In the genomic region with DNA sequence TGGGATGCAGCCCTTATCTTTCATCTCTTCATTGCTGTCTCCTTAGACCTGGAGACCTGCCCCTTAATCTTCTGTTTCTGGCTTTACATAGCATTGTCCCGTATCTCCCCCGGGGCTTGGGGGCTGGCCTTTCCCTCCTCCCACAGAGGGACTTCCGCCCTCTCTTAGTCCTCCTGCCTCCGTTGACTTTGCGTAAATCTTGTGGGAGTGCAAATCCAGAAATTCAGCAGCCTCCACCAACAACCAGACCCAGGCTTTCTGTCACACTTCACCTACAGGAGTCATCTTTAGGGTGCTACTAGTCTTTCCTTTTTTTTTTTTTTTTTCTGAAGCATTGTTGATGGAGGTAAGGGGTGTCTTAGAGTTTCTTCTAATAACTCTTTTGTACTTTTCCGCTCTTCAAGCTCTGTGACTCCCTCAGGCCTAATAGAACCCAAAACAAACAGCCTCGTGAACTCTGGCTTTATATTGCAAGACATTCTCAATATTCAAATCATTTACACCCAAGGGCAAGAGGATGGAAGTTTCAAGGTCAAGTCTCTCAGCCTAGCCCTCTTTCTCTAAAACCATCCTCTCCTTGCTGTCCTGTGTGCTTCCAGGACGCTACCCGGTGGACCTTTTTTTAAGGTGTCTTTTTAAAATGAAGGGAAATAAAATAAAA, we compare ENCODE assay signal across 1 cellular context.
TF ChIP-seq lines count a peak whose summit lies in the region.

No MANE protein-coding gene starts in this region.

TF ChIP-seq in K562, 482 proteins besides CTCF, POLR2A, EP300 and RAD21 (continued from another document and continues in another):
- TF ChIP-seq KDM5B (IDR thresholded peaks at IDR 0.05; ENCODE audit: insufficient replicate concordance, low read depth, low read length): peak; percentile 37
- no peak for TF ChIP-seq TARDBP (IDR thresholded peaks at IDR 0.05)
- no peak for TF ChIP-seq PHTF2 (CRISPR knock-in tag; IDR thresholded peaks at IDR 0.05)
- no peak for TF ChIP-seq EZH2 (IDR thresholded peaks at IDR 0.05; ENCODE audit: borderline replicate concordance, low read depth, low read length)
- no peak for TF ChIP-seq RFX7 (CRISPR knock-in tag; IDR thresholded peaks at IDR 0.05)
- TF ChIP-seq FOSL1 (tag; conservative IDR thresholded peaks at IDR 0.05): 0 out of 2 replicates have a peak, but pooled peaks have one; percentile 20
- no peak; the same call in 1 of the 2 replicates for TF ChIP-seq MYC (IDR thresholded peaks at IDR 0.05; ENCODE audit: low read depth, low read length)
- TF ChIP-seq MYC (CRISPR knock-in tag; IDR thresholded peaks at IDR 0.05; ENCODE audit: borderline replicate concordance, low read depth): no peak
- TF ChIP-seq ZC3H11A (IDR thresholded peaks at IDR 0.05; ENCODE audit: low read depth, low read length): no peak
- TF ChIP-seq NFE2 (IDR thresholded peaks at IDR 0.05; ENCODE audit: low read depth): no peak
- TF ChIP-seq ZNF175 (CRISPR knock-in tag; IDR thresholded peaks at IDR 0.05; ENCODE audit: low read depth): no peak
- peak; percentile 76; the same call in 1 of the 2 replicates for TF ChIP-seq ETV5 (CRISPR knock-in tag; IDR thresholded peaks at IDR 0.05; ENCODE audit: low read depth)
- TF ChIP-seq, protein P1, sequence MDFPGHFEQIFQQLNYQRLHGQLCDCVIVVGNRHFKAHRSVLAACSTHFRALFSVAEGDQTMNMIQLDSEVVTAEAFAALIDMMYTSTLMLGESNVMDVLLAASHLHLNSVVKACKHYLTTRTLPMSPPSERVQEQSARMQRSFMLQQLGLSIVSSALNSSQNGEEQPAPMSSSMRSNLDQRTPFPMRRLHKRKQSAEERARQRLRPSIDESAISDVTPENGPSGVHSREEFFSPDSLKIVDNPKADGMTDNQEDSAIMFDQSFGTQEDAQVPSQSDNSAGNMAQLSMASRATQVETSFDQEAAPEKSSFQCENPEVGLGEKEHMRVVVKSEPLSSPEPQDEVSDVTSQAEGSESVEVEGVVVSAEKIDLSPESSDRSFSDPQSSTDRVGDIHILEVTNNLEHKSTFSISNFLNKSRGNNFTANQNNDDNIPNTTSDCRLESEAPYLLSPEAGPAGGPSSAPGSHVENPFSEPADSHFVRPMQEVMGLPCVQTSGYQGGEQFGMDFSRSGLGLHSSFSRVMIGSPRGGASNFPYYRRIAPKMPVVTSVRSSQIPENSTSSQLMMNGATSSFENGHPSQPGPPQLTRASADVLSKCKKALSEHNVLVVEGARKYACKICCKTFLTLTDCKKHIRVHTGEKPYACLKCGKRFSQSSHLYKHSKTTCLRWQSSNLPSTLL (IDR thresholded peaks at IDR 0.05): no peak
- TF ChIP-seq ZNF75A (CRISPR knock-in tag; IDR thresholded peaks at IDR 0.05): no peak
- TF ChIP-seq NONO (IDR thresholded peaks at IDR 0.05; ENCODE audit: low read depth in 2 of 2, low read length in 1 of 2): no peak
- TF ChIP-seq BHLHE40 (IDR thresholded peaks at IDR 0.05; ENCODE audit: low read length): no peak
- TF ChIP-seq ZNF23 (CRISPR knock-in tag; IDR thresholded peaks at IDR 0.05): no peak
- TF ChIP-seq, protein P2, sequence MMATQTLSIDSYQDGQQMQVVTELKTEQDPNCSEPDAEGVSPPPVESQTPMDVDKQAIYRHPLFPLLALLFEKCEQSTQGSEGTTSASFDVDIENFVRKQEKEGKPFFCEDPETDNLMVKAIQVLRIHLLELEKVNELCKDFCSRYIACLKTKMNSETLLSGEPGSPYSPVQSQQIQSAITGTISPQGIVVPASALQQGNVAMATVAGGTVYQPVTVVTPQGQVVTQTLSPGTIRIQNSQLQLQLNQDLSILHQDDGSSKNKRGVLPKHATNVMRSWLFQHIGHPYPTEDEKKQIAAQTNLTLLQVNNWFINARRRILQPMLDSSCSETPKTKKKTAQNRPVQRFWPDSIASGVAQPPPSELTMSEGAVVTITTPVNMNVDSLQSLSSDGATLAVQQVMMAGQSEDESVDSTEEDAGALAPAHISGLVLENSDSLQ (IDR thresholded peaks at IDR 0.05): peak; percentile 67
- no peak for TF ChIP-seq GTF2F1 (IDR thresholded peaks at IDR 0.05; ENCODE audit: low read depth, low read length)
- TF ChIP-seq SMAD4 (CRISPR knock-in tag; conservative IDR thresholded peaks at IDR 0.05): peak; percentile 59
- TF ChIP-seq THRAP3 (IDR thresholded peaks at IDR 0.05; ENCODE audit: borderline replicate concordance): no peak
- TF ChIP-seq ZNF134 (CRISPR knock-in tag; conservative IDR thresholded peaks at IDR 0.05): no peak
- TF ChIP-seq HCFC1 (IDR thresholded peaks at IDR 0.05; ENCODE audit: low read depth, low read length): no peak
- TF ChIP-seq ZNF589 (CRISPR knock-in tag; IDR thresholded peaks at IDR 0.05; ENCODE audit: low read depth): no peak
- TF ChIP-seq ILF3 (IDR thresholded peaks at IDR 0.05; ENCODE audit: borderline replicate concordance): no peak
- no peak for TF ChIP-seq SRSF1 (IDR thresholded peaks at IDR 0.05; ENCODE audit: low read depth, low read length)
- no peak for TF ChIP-seq FUS (optimal IDR thresholded peaks at IDR 0.05; ENCODE audit: low read depth, low read length)
- peak; percentile 56 for TF ChIP-seq POLR2H (tag; IDR thresholded peaks at IDR 0.05; ENCODE audit: low read depth)
- TF ChIP-seq, protein P3, sequence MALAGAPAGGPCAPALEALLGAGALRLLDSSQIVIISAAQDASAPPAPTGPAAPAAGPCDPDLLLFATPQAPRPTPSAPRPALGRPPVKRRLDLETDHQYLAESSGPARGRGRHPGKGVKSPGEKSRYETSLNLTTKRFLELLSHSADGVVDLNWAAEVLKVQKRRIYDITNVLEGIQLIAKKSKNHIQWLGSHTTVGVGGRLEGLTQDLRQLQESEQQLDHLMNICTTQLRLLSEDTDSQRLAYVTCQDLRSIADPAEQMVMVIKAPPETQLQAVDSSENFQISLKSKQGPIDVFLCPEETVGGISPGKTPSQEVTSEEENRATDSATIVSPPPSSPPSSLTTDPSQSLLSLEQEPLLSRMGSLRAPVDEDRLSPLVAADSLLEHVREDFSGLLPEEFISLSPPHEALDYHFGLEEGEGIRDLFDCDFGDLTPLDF (CRISPR knock-in tag; IDR thresholded peaks at IDR 0.05): no peak
- TF ChIP-seq SMARCA4 (IDR thresholded peaks at IDR 0.05): peak; percentile 78
- no peak for TF ChIP-seq BRD4 (IDR thresholded peaks at IDR 0.05)
- no peak for TF ChIP-seq ARID2 (IDR thresholded peaks at IDR 0.05)
- peak; percentile 62; the same call in 1 of the 2 replicates for TF ChIP-seq ARID1B (IDR thresholded peaks at IDR 0.05)
- TF ChIP-seq, protein P4, sequence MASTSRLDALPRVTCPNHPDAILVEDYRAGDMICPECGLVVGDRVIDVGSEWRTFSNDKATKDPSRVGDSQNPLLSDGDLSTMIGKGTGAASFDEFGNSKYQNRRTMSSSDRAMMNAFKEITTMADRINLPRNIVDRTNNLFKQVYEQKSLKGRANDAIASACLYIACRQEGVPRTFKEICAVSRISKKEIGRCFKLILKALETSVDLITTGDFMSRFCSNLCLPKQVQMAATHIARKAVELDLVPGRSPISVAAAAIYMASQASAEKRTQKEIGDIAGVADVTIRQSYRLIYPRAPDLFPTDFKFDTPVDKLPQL (IDR thresholded peaks at IDR 0.05; ENCODE audit: extremely low read depth, insufficient read length): no peak
- no peak for TF ChIP-seq SAFB (IDR thresholded peaks at IDR 0.05; ENCODE audit: borderline replicate concordance, low read depth, low read length)
- no peak for TF ChIP-seq NCOA1 (IDR thresholded peaks at IDR 0.05; ENCODE audit: low read depth)
- TF ChIP-seq SIX5 (IDR thresholded peaks at IDR 0.05; ENCODE audit: borderline replicate concordance in 1 of 2, insufficient read depth in 1 of 2, low read depth in 1 of 2, low read length in 2 of 2): no peak
- TF ChIP-seq NRF1 (conservative IDR thresholded peaks at IDR 0.05 in 1 of 2, IDR thresholded peaks at IDR 0.05 in 1 of 2): no peak
- TF ChIP-seq FIP1L1 (IDR thresholded peaks at IDR 0.05; ENCODE audit: low read depth, low read length, poor library complexity, severe bottlenecking): no peak
- no peak for TF ChIP-seq U2AF2 (optimal IDR thresholded peaks at IDR 0.05; ENCODE audit: low read depth, low read length)
- TF ChIP-seq, protein P5, sequence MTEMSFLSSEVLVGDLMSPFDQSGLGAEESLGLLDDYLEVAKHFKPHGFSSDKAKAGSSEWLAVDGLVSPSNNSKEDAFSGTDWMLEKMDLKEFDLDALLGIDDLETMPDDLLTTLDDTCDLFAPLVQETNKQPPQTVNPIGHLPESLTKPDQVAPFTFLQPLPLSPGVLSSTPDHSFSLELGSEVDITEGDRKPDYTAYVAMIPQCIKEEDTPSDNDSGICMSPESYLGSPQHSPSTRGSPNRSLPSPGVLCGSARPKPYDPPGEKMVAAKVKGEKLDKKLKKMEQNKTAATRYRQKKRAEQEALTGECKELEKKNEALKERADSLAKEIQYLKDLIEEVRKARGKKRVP (CRISPR knock-in tag; IDR thresholded peaks at IDR 0.05): no peak
- TF ChIP-seq KDM1A (IDR thresholded peaks at IDR 0.05): peak in 1 of 2 experiments; percentile 55; a peak in 3 of 4 replicates
- 0 out of 2 replicates have a peak, but pooled peaks have one; percentile 37 for TF ChIP-seq NCOR1 (IDR thresholded peaks at IDR 0.05)
- peak in 1 of 3 experiments; percentile 9 for TF ChIP-seq YY1 (IDR thresholded peaks at IDR 0.05; ENCODE audit: borderline replicate concordance in 1 of 3, control insufficient read depth in 1 of 3, extremely low read depth in 1 of 3, insufficient read depth in 3 of 3, insufficient read length in 1 of 3, insufficient replicate concordance in 2 of 3, low read depth in 1 of 3, low read length in 2 of 3)
- TF ChIP-seq MECOM (CRISPR knock-in tag; IDR thresholded peaks at IDR 0.05): no peak
- TF ChIP-seq STAT5B (CRISPR knock-in tag; IDR thresholded peaks at IDR 0.05): no peak
- no peak for TF ChIP-seq SLC30A9 (CRISPR knock-in tag; IDR thresholded peaks at IDR 0.05)
- TF ChIP-seq MYNN (IDR thresholded peaks at IDR 0.05): no peak
- no peak for TF ChIP-seq MYNN (CRISPR knock-in tag; IDR thresholded peaks at IDR 0.05)
- peak; percentile 58 for TF ChIP-seq EP400 (IDR thresholded peaks at IDR 0.05)
- TF ChIP-seq FOXP1 (CRISPR knock-in tag; IDR thresholded peaks at IDR 0.05): no peak
- peak; percentile 58 for TF ChIP-seq JUND (IDR thresholded peaks at IDR 0.05; ENCODE audit: borderline replicate concordance, low read depth, low read length)
- TF ChIP-seq JUND (tag; IDR thresholded peaks at IDR 0.05; ENCODE audit: borderline replicate concordance, low read depth, low read length): peak; percentile 52; the same call in 1 of the 3 replicates
- TF ChIP-seq PHF21A (IDR thresholded peaks at IDR 0.05; ENCODE audit: borderline replicate concordance, low read depth): no peak
- TF ChIP-seq ZFP30 (CRISPR knock-in tag; IDR thresholded peaks at IDR 0.05; ENCODE audit: borderline replicate concordance): no peak
- TF ChIP-seq ZNF316 (IDR thresholded peaks at IDR 0.05): no peak
- TF ChIP-seq CAMTA2 (CRISPR knock-in tag; conservative IDR thresholded peaks at IDR 0.05): no peak
- TF ChIP-seq, protein P6, sequence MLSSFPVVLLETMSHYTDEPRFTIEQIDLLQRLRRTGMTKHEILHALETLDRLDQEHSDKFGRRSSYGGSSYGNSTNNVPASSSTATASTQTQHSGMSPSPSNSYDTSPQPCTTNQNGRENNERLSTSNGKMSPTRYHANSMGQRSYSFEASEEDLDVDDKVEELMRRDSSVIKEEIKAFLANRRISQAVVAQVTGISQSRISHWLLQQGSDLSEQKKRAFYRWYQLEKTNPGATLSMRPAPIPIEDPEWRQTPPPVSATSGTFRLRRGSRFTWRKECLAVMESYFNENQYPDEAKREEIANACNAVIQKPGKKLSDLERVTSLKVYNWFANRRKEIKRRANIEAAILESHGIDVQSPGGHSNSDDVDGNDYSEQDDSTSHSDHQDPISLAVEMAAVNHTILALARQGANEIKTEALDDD (IDR thresholded peaks at IDR 0.05): peak; percentile 49; the same call in 1 of the 2 replicates
- no peak for TF ChIP-seq ZNF77 (CRISPR knock-in tag; IDR thresholded peaks at IDR 0.05)
- TF ChIP-seq ZNF431 (CRISPR knock-in tag; IDR thresholded peaks at IDR 0.05): no peak
- no peak for TF ChIP-seq NFATC3 (IDR thresholded peaks at IDR 0.05)
- TF ChIP-seq, protein P7, sequence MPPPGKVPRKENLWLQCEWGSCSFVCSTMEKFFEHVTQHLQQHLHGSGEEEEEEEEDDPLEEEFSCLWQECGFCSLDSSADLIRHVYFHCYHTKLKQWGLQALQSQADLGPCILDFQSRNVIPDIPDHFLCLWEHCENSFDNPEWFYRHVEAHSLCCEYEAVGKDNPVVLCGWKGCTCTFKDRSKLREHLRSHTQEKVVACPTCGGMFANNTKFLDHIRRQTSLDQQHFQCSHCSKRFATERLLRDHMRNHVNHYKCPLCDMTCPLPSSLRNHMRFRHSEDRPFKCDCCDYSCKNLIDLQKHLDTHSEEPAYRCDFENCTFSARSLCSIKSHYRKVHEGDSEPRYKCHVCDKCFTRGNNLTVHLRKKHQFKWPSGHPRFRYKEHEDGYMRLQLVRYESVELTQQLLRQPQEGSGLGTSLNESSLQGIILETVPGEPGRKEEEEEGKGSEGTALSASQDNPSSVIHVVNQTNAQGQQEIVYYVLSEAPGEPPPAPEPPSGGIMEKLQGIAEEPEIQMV (tag; conservative IDR thresholded peaks at IDR 0.05; ENCODE audit: low read depth): no peak
- peak; percentile 42 for TF ChIP-seq TBP (optimal IDR thresholded peaks at IDR 0.05; ENCODE audit: low read depth, low read length)
- TF ChIP-seq CEBPG (CRISPR knock-in tag; IDR thresholded peaks at IDR 0.05): no peak
- no peak for TF ChIP-seq CEBPG (tag; conservative IDR thresholded peaks at IDR 0.05 in 1 of 2, IDR thresholded peaks at IDR 0.05 in 1 of 2)
- TF ChIP-seq, protein P8, sequence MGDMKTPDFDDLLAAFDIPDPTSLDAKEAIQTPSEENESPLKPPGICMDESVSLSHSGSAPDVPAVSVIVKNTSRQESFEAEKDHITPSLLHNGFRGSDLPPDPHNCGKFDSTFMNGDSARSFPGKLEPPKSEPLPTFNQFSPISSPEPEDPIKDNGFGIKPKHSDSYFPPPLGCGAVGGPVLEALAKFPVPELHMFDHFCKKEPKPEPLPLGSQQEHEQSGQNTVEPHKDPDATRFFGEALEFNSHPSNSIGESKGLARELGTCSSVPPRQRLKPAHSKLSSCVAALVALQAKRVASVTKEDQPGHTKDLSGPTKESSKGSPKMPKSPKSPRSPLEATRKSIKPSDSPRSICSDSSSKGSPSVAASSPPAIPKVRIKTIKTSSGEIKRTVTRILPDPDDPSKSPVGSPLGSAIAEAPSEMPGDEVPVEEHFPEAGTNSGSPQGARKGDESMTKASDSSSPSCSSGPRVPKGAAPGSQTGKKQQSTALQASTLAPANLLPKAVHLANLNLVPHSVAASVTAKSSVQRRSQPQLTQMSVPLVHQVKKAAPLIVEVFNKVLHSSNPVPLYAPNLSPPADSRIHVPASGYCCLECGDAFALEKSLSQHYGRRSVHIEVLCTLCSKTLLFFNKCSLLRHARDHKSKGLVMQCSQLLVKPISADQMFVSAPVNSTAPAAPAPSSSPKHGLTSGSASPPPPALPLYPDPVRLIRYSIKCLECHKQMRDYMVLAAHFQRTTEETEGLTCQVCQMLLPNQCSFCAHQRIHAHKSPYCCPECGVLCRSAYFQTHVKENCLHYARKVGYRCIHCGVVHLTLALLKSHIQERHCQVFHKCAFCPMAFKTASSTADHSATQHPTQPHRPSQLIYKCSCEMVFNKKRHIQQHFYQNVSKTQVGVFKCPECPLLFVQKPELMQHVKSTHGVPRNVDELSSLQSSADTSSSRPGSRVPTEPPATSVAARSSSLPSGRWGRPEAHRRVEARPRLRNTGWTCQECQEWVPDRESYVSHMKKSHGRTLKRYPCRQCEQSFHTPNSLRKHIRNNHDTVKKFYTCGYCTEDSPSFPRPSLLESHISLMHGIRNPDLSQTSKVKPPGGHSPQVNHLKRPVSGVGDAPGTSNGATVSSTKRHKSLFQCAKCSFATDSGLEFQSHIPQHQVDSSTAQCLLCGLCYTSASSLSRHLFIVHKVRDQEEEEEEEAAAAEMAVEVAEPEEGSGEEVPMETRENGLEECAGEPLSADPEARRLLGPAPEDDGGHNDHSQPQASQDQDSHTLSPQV (IDR thresholded peaks at IDR 0.05): peak; percentile 54
- no peak for TF ChIP-seq ZNF551 (CRISPR knock-in tag; IDR thresholded peaks at IDR 0.05)
